8 cellular contexts compared by ENCODE assay signal in genomic region chr1:165717918-165718515, GRCh38. TPM values are rescaled to one million over a fixed set of nuclear protein-coding genes. Genes with fewer than 3 reads are reported as not detected.
DNase-seq lines count a peak whose midpoint lies in the region; ATAC-seq and TF ChIP-seq lines count a peak whose summit lies in the region.

No MANE protein-coding gene starts in this region.

- DNase-seq in A673 (ENCODE audit: low spot score) (peak; percentile 70), ELR (ENCODE audit: low read depth) (peak; percentile 73), NCI-H82 (lab: John Stamatoyannopoulos, UW) (peak; percentile 67), amniotic epithelial cell (ENCODE audit: low read depth) (peak; percentile 62), iPS DF 6.9 (ENCODE audit: low read depth, low spot score) (peak; percentile 50), T1000 (lab: John Stamatoyannopoulos, UW) (no peak)
- DNase-seq in stimulated activated CD4-positive, alpha-beta T cell treated with anti-CD3 and anti-CD28 coated beads, Interleukin-4, amount 100 ng/mL, for 1 hour, result peak; percentile 4

- TF ChIP-seq CTCF in A673 (conservative IDR thresholded peaks at IDR 0.05; ENCODE audit: low read depth, low read length), result peak; percentile 83

- H3K4me3 ChIP-seq in A673 (ENCODE audit: low read depth, low read length, poor library complexity, severe bottlenecking), result no peak overlapping the region
- H3K4me3 ChIP-seq in iPS DF 6.9 (ENCODE audit: low read length), result no peak overlapping the region

- peak; percentile 77 for ATAC-seq in HG03432 (IDR thresholded peaks at IDR 0.05; ENCODE audit: unreplicated experiment)

- H3K36me3 ChIP-seq in A673 (ENCODE audit: insufficient read depth, low read length, poor library complexity, severe bottlenecking), result no peaks in the 10 kb centered on the region
- H3K36me3 ChIP-seq in iPS DF 6.9 (ENCODE audit: control insufficient read depth, insufficient read depth, low read length), result no peaks in the 10 kb centered on the region

- no CpG with 5 or more reads among the region's 4 CpGs for WGBS in iPS DF 6.9 (ENCODE audit: insufficient coverage, insufficient read length)

- intact Hi-C loops in A673 (cut with micrococcal nuclease; ENCODE audit: unreplicated experiment), result loop anchor here (1.0 to 10.0 kb wide), 3 partner anchors 196 to 759 kb away; no protein-coding TSS in a partner anchor

- POLR2A ChIA-PET in A673 (lab: Charles Lee; ENCODE audit: low non-redundant PET), result no interaction called here

- H3K4me1 ChIP-seq in A673 (ENCODE audit: insufficient read depth, low read length, poor library complexity, severe bottlenecking), result no peaks in the 10 kb centered on the region
- H3K4me1 ChIP-seq in iPS DF 6.9 (ENCODE audit: control insufficient read depth, insufficient read depth, low read length), result no peaks in the 10 kb centered on the region

- H3K9me3 ChIP-seq in A673 (ENCODE audit: low read depth, low read length, poor library complexity, severe bottlenecking), result no peaks in the 10 kb centered on the region
- H3K9me3 ChIP-seq in iPS DF 6.9 (ENCODE audit: control insufficient read depth, insufficient read depth, low read length), result no peaks in the 10 kb centered on the region

- BruUV-seq in A673 (replicated peaks; lab: Mats Ljungman, UMichigan), result no TSS peak

- CTCF ChIA-PET in A673 (lab: Charles Lee), result no interaction called here

- H3K27ac ChIP-seq in A673 (ENCODE audit: low read depth, low read length, poor library complexity, severe bottlenecking) (no peak overlapping the region), iPS DF 6.9 (ENCODE audit: low read length) (no peak overlapping the region)

- H3K27me3 ChIP-seq in A673 (replicated peaks; ENCODE audit: insufficient read depth, low read depth, low read length, poor library complexity) (no peaks in the 10 kb centered on the region), iPS DF 6.9 (ENCODE audit: control insufficient read depth, insufficient read depth, low read length) (no peaks in the 10 kb centered on the region)

RNA-seq across cellular contexts. Expression of gene ALDH9A1, which starts 19.7 kb away (rescaled TPM):
- 81.7 and 83.0 TPM in 2 replicates for total RNA-seq in A673 (2021)

RNA-seq across cellular contexts. Expression of gene TMCO1, which starts 50.7 kb away (rescaled TPM):
- 95.7 and 116 TPM in 2 replicates for total RNA-seq in A673 (2021)
